ENCODE assay signal across 16 cellular contexts in the genomic region with DNA sequence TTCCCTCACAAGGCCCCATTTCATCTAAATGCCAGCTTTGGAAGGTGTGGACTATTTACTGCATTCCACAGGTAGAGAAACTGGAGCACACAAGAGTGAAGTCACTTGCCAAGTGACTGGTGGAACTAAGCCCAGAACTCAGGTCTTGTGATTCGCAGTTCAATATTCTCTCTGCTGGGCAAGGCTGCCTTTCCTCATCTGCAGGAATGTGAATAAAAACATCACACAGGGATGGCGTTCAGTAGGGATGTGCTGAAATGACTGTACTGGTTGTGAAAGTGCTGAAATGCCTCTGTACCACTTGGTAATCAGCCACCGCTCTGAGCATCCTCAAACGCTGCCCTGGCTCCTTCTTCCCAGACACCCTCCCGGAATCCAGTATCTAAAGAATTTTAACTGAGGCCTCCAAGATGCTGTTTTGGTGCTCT.
DNase-seq lines count a peak whose midpoint lies in the region; ATAC-seq, FAIRE-seq and TF ChIP-seq lines count a peak whose summit lies in the region.
"Had no signal": no experiment of that assay in that cellular context is flagged by ENCODE, and none has a peak within 500 bp of the region (broad histone marks: within the 10 kb centered on the region; RNA-seq: fewer than 3 reads in every experiment).

No MANE protein-coding gene starts in this region.

- DNase-seq in Right ventricle myocardium inferior (ENCODE audit: missing footprints) (no peak), left ventricle myocardium inferior (no peak), mammary epithelial cell (peak; percentile 59), kidney tubule cell (ENCODE audit: low spot score) (peak; percentile 58), urothelium cell line (ENCODE audit: low spot score) (no peak), retina (no peak)
- no peak for DNase-seq in activated CD8-positive, alpha-beta memory T cell treated with anti-CD3 and anti-CD28 coated beads, Interleukin-2, amount 50 U/mL, for 4 hours
- DNase-seq: activated B cell treated with CpG ODN at 0.5 μM for 24 hours; activated T-cell treated with anti-CD3 and anti-CD28 coated beads, Interleukin-2, amount 50 U/mL, for 72 hours; DMS53; glutamatergic neuron; NCI-H526; psoas muscle had no signal

- no peak overlapping the region for H3K4me3 ChIP-seq in left ventricle myocardium inferior
- H3K4me3 ChIP-seq in mammary epithelial cell (replicated peaks in 1 of 3; ENCODE audit: insufficient read depth in 1 of 3, low read depth in 2 of 3, low read length in 3 of 3): no peak overlapping the region
- H3K4me3 ChIP-seq: psoas muscle had no signal

- no peaks in the 10 kb centered on the region for H3K79me2 ChIP-seq in mammary epithelial cell (ENCODE audit: insufficient read depth, low read length)

- H4K20me1 ChIP-seq in mammary epithelial cell (ENCODE audit: insufficient read depth, low read length): no peaks in the 10 kb centered on the region

- ATAC-seq in Right ventricle myocardium inferior (peak; percentile 34), HG02884 (IDR thresholded peaks at IDR 0.05; ENCODE audit: unreplicated experiment) (no peak)
- ATAC-seq: activated T-cell treated with anti-CD3 and anti-CD28 coated beads, Interleukin-2, amount 50 U/mL, for 72 hours had no signal

- TF ChIP-seq CTCF in left ventricle myocardium inferior (IDR thresholded peaks at IDR 0.05; ENCODE audit: borderline replicate concordance): no peak
- no peak for TF ChIP-seq CTCF in mammary epithelial cell (conservative IDR thresholded peaks at IDR 0.05 in 1 of 2, IDR thresholded peaks at IDR 0.05 in 1 of 2; ENCODE audit: extremely low read depth in 1 of 2, insufficient read depth in 1 of 2, low read depth in 1 of 2, low read length in 2 of 2)

- no peak overlapping the region for H3K27ac ChIP-seq in left ventricle myocardium inferior (replicated peaks)
- H3K27ac ChIP-seq in mammary epithelial cell (ENCODE audit: insufficient read depth, low read depth, low read length): no peak overlapping the region
- H3K27ac ChIP-seq: 22Rv1, psoas muscle had no signal

- dilution Hi-C loops in mammary epithelial cell (cut with HindIII; ENCODE audit: low sequenced_read_pairs): no loop called here

- CTCF ChIA-PET in mammary epithelial cell (lab: Charles Lee; ENCODE audit: low non-redundant PET): no interaction called here

- no peaks in the 10 kb centered on the region for H3K36me3 ChIP-seq in left ventricle myocardium inferior
- H3K36me3 ChIP-seq in mammary epithelial cell (ENCODE audit: insufficient read depth, low read length): no peaks in the 10 kb centered on the region

- H3K4me2 ChIP-seq in mammary epithelial cell (ENCODE audit: insufficient read depth, low read depth, low read length): no peak overlapping the region

- peak; percentile 42 for FAIRE-seq in urothelium cell line (lab: Jason Lieb, UNC)
- FAIRE-seq: colon had no signal

- in situ Hi-C loops in mammary epithelial cell (cut with MboI; ENCODE audit: low sequenced_read_pairs in 2 of 2): no loop called here

- BruUV-seq in mammary epithelial cell (replicated peaks; lab: Mats Ljungman, UMichigan): no TSS peak

- H3K4me1 ChIP-seq in left ventricle myocardium inferior: peaks cover 51% of the 10 kb centered on the region
- H3K4me1 ChIP-seq in mammary epithelial cell (ENCODE audit: insufficient read depth, low read length): peaks cover 5% of the 10 kb centered on the region

- intact Hi-C loops in Right ventricle myocardium inferior (cut with DNase I) (loop anchor here (5.0 kb wide), 1 partner anchor 111 kb away; no protein-coding TSS in a partner anchor), left ventricle myocardium inferior (cut with micrococcal nuclease) (no loop called here), mammary epithelial cell (cut with micrococcal nuclease) (no loop called here)

- WGBS in mammary epithelial cell (ENCODE audit: low coverage, missing lambda C conversion rate): 24% methylated on average over 5 of the region's 5 CpGs

- H3K9ac ChIP-seq in mammary epithelial cell (ENCODE audit: insufficient read depth, low read length): no peak overlapping the region

- H3K27me3 ChIP-seq in left ventricle myocardium inferior (ENCODE audit: low read depth) (no peaks in the 10 kb centered on the region), mammary epithelial cell (ENCODE audit: insufficient read depth, low read length) (no peaks in the 10 kb centered on the region)

- H3K9me3 ChIP-seq in left ventricle myocardium inferior (replicated peaks): no peaks in the 10 kb centered on the region
- H3K9me3 ChIP-seq in mammary epithelial cell (replicated peaks; ENCODE audit: insufficient read depth, low read length): no peaks in the 10 kb centered on the region
- H3K9me3 ChIP-seq: psoas muscle had no signal

- no peak overlapping the region for H2AFZ ChIP-seq in mammary epithelial cell (ENCODE audit: low read depth, low read length)

Comparison
In these comparisons a context has a peak if more than half of its experiments do, and no peak if none do; other contexts are left out.
1. DNase-seq: peak in mammary epithelial cell (single experiment) and kidney tubule cell (single experiment); none in Right ventricle myocardium inferior (single experiment), left ventricle myocardium inferior (single experiment), urothelium cell line (single experiment), retina (single experiment) and activated CD8-positive, alpha-beta memory T cell treated with anti-CD3 and anti-CD28 coated beads, Interleukin-2, amount 50 U/mL, for 4 hours (single experiment).